ENCODE assay signal across 1 cellular context in the genomic region with DNA sequence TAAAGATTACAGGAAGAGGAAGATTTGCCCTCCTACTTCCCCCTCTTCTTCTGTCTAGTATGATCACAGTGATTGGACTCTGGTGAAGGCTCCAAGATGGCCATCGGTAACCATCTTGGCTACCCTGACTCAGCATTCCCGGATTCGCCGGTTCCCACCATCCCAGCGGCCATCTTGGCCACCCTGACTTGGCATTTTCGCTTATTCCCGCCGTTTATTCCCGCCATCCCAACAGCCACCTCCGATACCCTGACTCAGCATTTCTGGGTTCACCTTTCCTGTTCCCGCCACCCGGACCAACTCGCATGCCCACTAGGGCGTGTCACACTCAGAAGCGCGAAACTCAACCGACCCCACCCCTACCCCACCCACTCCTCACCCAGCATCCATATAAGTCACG.
TF ChIP-seq lines count a peak whose summit lies in the region.

No MANE protein-coding gene starts in this region.

TF ChIP-seq in K562, 482 proteins besides CTCF, POLR2A, EP300 and RAD21 (continued from another document):
- TF ChIP-seq PRPF4 (IDR thresholded peaks at IDR 0.05; ENCODE audit: insufficient read depth, low read depth, low read length, poor library complexity, severe bottlenecking) (no peak), SMAD4 (CRISPR knock-in tag; conservative IDR thresholded peaks at IDR 0.05) (no peak), ZNF316 (IDR thresholded peaks at IDR 0.05) (peak; percentile 79), NFATC3 (IDR thresholded peaks at IDR 0.05) (no peak), ZNF695 (CRISPR knock-in tag; IDR thresholded peaks at IDR 0.05) (no peak), MAFF (IDR thresholded peaks at IDR 0.05; ENCODE audit: low read length) (peak; percentile 77), YY1 (IDR thresholded peaks at IDR 0.05; ENCODE audit: borderline replicate concordance in 1 of 3, control insufficient read depth in 1 of 3, extremely low read depth in 1 of 3, insufficient read depth in 3 of 3, insufficient read length in 1 of 3, insufficient replicate concordance in 2 of 3, low read depth in 1 of 3, low read length in 2 of 3) (peak in 1 of 3 experiments; percentile 66), NFE2 (IDR thresholded peaks at IDR 0.05; ENCODE audit: low read depth) (0 out of 2 replicates have a peak, but pooled peaks have one; percentile 19), MAFG (tag; conservative IDR thresholded peaks at IDR 0.05) (peak; percentile 62; the same call in 1 of the 2 replicates)
TF ChIP-seq in K562: peak in this region for 7.
